ENCODE assay signal across 24 cellular contexts in the genomic region with DNA sequence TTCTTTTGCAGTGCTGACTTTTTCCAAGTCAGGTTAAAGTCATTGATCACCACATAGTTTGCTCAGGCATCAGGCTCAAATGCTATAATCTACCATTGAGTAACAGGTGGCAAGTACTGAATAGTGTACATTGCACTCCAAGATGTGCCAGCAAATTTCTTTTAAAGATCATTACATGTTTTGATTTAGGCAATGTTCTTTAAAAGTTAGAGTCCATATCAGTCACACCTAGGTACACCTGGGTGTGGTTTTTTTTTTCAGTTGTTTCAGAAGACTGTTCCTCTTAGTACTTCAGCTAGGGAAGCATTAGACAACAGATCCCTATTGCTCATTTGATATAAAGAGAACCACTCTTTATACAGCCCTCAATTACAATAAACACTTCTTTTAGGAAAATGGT.
"Had no signal": no experiment of that assay in that cellular context is flagged by ENCODE, and none has a peak within 500 bp of the region (broad histone marks: within the 10 kb centered on the region; RNA-seq: fewer than 3 reads in every experiment).

No MANE protein-coding gene starts in this region.

- H3K4me1 Mint-ChIP-seq: mesothelial cell of epicardium had no signal

- H3K27ac Mint-ChIP-seq: immature natural killer cell; mesothelial cell of epicardium; naive thymus-derived CD4-positive, alpha-beta T cell had no signal

- H3K4me3 Mint-ChIP-seq: immature natural killer cell; mesothelial cell of epicardium; naive thymus-derived CD4-positive, alpha-beta T cell had no signal

- H3K27ac ChIP-seq: coronary artery, dorsolateral prefrontal cortex, esophagus muscularis mucosa, gastroesophageal sphincter, heart left ventricle, hepatocyte, left lung, lower lobe of right lung had no signal

- H3K27me3 ChIP-seq: dorsolateral prefrontal cortex, esophagus muscularis mucosa, gastroesophageal sphincter, heart left ventricle, hepatocyte, left lung had no signal

- H3K36me3 Mint-ChIP-seq: immature natural killer cell; mesothelial cell of epicardium; naive thymus-derived CD4-positive, alpha-beta T cell had no signal

- H3K4me1 ChIP-seq: esophagus muscularis mucosa, gastroesophageal sphincter, heart left ventricle, left lung, lower lobe of right lung had no signal

- H3K36me3 ChIP-seq: esophagus muscularis mucosa, gastroesophageal sphincter, heart left ventricle, left lung, lower lobe of right lung had no signal

- H3K9me3 ChIP-seq: esophagus muscularis mucosa, gastroesophageal sphincter, heart left ventricle, left lung, lower lobe of right lung had no signal

- DNase-seq: dermis blood vessel endothelial cell; dorsolateral prefrontal cortex; effector CD4-positive, alpha-beta T cell; effector memory CD4-positive, alpha-beta T cell; foreskin fibroblast; foreskin melanocyte; heart left ventricle; hypothalamus; immature natural killer cell; islet precursor cell; kidney; kidney glomerular epithelial cell; left lung; left ventricle myocardium superior; lower lobe of right lung; mesenchymal stem cell; naive thymus-derived CD4-positive, alpha-beta T cell had no signal

- ATAC-seq: gastroesophageal sphincter; heart left ventricle; left lung; left ventricle myocardium superior; lower lobe of right lung; naive thymus-derived CD4-positive, alpha-beta T cell had no signal

- H3K4me3 ChIP-seq: coronary artery, dorsolateral prefrontal cortex, esophagus muscularis mucosa, gastroesophageal sphincter, heart left ventricle, hepatocyte, left lung, lower lobe of right lung had no signal

- H3K9me3 Mint-ChIP-seq: immature natural killer cell; naive thymus-derived CD4-positive, alpha-beta T cell had no signal

- FAIRE-seq: colon, endothelial cell of umbilical vein, kidney had no signal

- H3K27me3 Mint-ChIP-seq: naive thymus-derived CD4-positive, alpha-beta T cell had no signal
